In genomic region chr1:224373008-224373590, GRCh38 we compare ENCODE assay signal across 1 cellular context.
TF ChIP-seq lines count a peak whose summit lies in the region.

No MANE protein-coding gene starts in this region.

TF ChIP-seq in WTC11, 78 proteins besides CTCF, POLR2A, EP300 and RAD21 (continued from another document):
- TF ChIP-seq ARID4B (CRISPR knock-in tag; IDR thresholded peaks at IDR 0.05; ENCODE audit: borderline replicate concordance), result no peak
- TF ChIP-seq GABPB1 (CRISPR knock-in tag; IDR thresholded peaks at IDR 0.05), result no peak
- TF ChIP-seq ZBTB21 (CRISPR knock-in tag; IDR thresholded peaks at IDR 0.05; ENCODE audit: borderline replicate concordance), result no peak
- no peak for TF ChIP-seq RORB (CRISPR knock-in tag; IDR thresholded peaks at IDR 0.05)
- no peak for TF ChIP-seq NR1H2 (CRISPR knock-in tag; IDR thresholded peaks at IDR 0.05)
- TF ChIP-seq E2F5 (CRISPR knock-in tag; IDR thresholded peaks at IDR 0.05), result no peak
- TF ChIP-seq ATF2 (CRISPR knock-in tag; IDR thresholded peaks at IDR 0.05; ENCODE audit: borderline replicate concordance, low read depth), result no peak
- no peak for TF ChIP-seq SMAD3 (CRISPR knock-in tag; IDR thresholded peaks at IDR 0.05; ENCODE audit: borderline replicate concordance)
- no peak for TF ChIP-seq FOXP4 (CRISPR knock-in tag; IDR thresholded peaks at IDR 0.05)
- no peak for TF ChIP-seq ZNF281 (CRISPR knock-in tag; IDR thresholded peaks at IDR 0.05)
- TF ChIP-seq ZNF219 (CRISPR knock-in tag; IDR thresholded peaks at IDR 0.05; ENCODE audit: borderline replicate concordance), result no peak
- no peak for TF ChIP-seq HMGA2 (CRISPR knock-in tag; IDR thresholded peaks at IDR 0.05)
- TF ChIP-seq TCF7 (CRISPR knock-in tag; IDR thresholded peaks at IDR 0.05; ENCODE audit: low read depth), result no peak
- TF ChIP-seq FOXP1 (CRISPR knock-in tag; IDR thresholded peaks at IDR 0.05; ENCODE audit: borderline replicate concordance), result no peak
- no peak for TF ChIP-seq ZNF396 (CRISPR knock-in tag; IDR thresholded peaks at IDR 0.05; ENCODE audit: borderline replicate concordance)
- no peak for TF ChIP-seq TEAD1 (CRISPR knock-in tag; IDR thresholded peaks at IDR 0.05)
- no peak for TF ChIP-seq ZNF416 (CRISPR knock-in tag; IDR thresholded peaks at IDR 0.05)
- no peak for TF ChIP-seq ZNF532 (CRISPR knock-in tag; IDR thresholded peaks at IDR 0.05; ENCODE audit: borderline replicate concordance)
